8 cellular contexts compared by ENCODE assay signal in genomic region chr14:68784298-68784910, GRCh38.
A peak's percentile ranks its signal among the peaks of the same experiment; 100 is the strongest.
DNase-seq lines count a peak whose midpoint lies in the region; ATAC-seq and TF ChIP-seq lines count a peak whose summit lies in the region.

No MANE protein-coding gene starts in this region.

- TF ChIP-seq CTCF in nephron (IDR thresholded peaks at IDR 0.05; ENCODE audit: unreplicated experiment in 3 of 3), result no peak

- peaks cover 30% of the 10 kb centered on the region for H3K36me3 ChIP-seq in BLaER1
- H3K36me3 ChIP-seq in effector memory CD4-positive, alpha-beta T cell (ENCODE audit: control insufficient read depth, insufficient read depth, low read length), result peaks cover 5% of the 10 kb centered on the region

- peaks cover 36% of the 10 kb centered on the region for H3K36me3 Mint-ChIP-seq in nephron (ENCODE audit: low read depth)

- H3K9me3 ChIP-seq in BLaER1, result no peaks in the 10 kb centered on the region
- H3K9me3 ChIP-seq in effector memory CD4-positive, alpha-beta T cell (ENCODE audit: control insufficient read depth, low read length), result no peaks in the 10 kb centered on the region

- H3K9ac ChIP-seq in BLaER1, result no peak overlapping the region

- ATAC-seq in HG03196 (IDR thresholded peaks at IDR 0.05; ENCODE audit: unreplicated experiment) (peak; percentile 28), GM19023 (IDR thresholded peaks at IDR 0.05; ENCODE audit: unreplicated experiment) (no peak)

- H3K4me3 Mint-ChIP-seq in nephron, result no peak overlapping the region

- H3K9me3 Mint-ChIP-seq in nephron, result no peaks in the 10 kb centered on the region

- H3K4me1 Mint-ChIP-seq in nephron, result peaks cover 77% of the 10 kb centered on the region

- no peak for DNase-seq in effector memory CD4-positive, alpha-beta T cell
- no peak for DNase-seq in CD1c-positive myeloid dendritic cell (ENCODE audit: extremely low spot score)
- no peak for DNase-seq in SIG-M5 treated with dmso at 0.1 percent for 504 hours (lab: John Stamatoyannopoulos, UW; ENCODE audit: unreplicated experiment)
- no peak for DNase-seq in T-helper 1 cell

- H3K27ac Mint-ChIP-seq in nephron, result peak overlapping the region; percentile 92 to 100 (median 97)

- peaks cover 38% of the 10 kb centered on the region for H4K20me1 ChIP-seq in BLaER1

- peaks cover 81% of the 10 kb centered on the region for H3K4me1 ChIP-seq in BLaER1
- H3K4me1 ChIP-seq in effector memory CD4-positive, alpha-beta T cell (ENCODE audit: control insufficient read depth, insufficient read depth, low read length, poor library complexity, severe bottlenecking), result peaks cover 74% of the 10 kb centered on the region

- H3K27me3 ChIP-seq in BLaER1, result no peaks in the 10 kb centered on the region
- H3K27me3 ChIP-seq in effector memory CD4-positive, alpha-beta T cell (replicated peaks; ENCODE audit: control insufficient read depth, insufficient read depth, low read length, poor library complexity, severe bottlenecking), result no peaks in the 10 kb centered on the region

- H3K27ac ChIP-seq in BLaER1, result no peak overlapping the region; the same call in 1 of the 2 replicates
- H3K27ac ChIP-seq in effector memory CD4-positive, alpha-beta T cell (ENCODE audit: insufficient read depth, low read length, poor library complexity, severe bottlenecking), result peak overlapping the region; percentile 16

- peaks cover 11% of the 10 kb centered on the region for H3K27me3 Mint-ChIP-seq in nephron (ENCODE audit: low read depth)

- peak overlapping the region; percentile 90 for H3K4me2 ChIP-seq in BLaER1

- no peak overlapping the region for H3K4me3 ChIP-seq in BLaER1
- no peak overlapping the region for H3K4me3 ChIP-seq in effector memory CD4-positive, alpha-beta T cell (ENCODE audit: insufficient read depth, low read depth, low read length, poor library complexity, severe bottlenecking)
